ENCODE assay signal across 1 cellular context in the genomic region with DNA sequence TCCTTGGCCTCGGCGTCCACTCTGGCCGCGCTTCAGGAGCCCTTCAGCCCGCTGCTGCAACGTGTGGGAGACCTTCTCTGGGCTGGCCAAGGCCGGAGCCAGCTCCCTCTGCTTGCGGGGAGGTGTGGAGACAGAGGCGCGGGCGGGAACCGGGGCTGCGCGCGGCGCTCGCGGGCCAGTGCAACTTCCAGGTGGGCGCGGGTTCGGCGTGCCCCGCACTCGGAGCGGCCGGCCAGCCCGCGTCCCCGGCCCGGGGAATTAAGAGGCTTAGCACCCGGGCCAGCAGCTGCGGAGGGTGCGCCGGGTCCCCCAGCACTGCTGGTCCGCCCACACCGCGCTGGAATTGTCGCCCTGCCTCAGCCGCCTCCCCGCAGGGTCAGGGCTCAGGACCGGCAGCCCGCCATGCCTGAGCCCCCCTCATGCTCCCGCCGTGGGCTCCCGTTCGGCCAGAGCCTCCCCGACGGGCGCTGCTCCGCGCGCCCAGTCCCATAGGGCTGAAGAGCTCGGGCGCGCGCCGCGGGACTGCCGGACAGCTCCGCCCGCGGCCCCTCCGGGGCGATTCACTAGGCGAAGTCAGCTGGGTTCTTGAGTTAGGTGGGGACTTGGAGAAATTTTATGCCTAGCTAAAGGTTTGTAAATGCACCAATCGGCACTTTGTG.
TF ChIP-seq lines count a peak whose summit lies in the region.

No MANE protein-coding gene starts in this region.

TF ChIP-seq in SK-N-SH treated with all-trans-retinoic acid at 6 μM for 48 hours, 23 proteins besides CTCF, POLR2A, EP300 and RAD21 (continued from another document):
- TF ChIP-seq, protein P1, sequence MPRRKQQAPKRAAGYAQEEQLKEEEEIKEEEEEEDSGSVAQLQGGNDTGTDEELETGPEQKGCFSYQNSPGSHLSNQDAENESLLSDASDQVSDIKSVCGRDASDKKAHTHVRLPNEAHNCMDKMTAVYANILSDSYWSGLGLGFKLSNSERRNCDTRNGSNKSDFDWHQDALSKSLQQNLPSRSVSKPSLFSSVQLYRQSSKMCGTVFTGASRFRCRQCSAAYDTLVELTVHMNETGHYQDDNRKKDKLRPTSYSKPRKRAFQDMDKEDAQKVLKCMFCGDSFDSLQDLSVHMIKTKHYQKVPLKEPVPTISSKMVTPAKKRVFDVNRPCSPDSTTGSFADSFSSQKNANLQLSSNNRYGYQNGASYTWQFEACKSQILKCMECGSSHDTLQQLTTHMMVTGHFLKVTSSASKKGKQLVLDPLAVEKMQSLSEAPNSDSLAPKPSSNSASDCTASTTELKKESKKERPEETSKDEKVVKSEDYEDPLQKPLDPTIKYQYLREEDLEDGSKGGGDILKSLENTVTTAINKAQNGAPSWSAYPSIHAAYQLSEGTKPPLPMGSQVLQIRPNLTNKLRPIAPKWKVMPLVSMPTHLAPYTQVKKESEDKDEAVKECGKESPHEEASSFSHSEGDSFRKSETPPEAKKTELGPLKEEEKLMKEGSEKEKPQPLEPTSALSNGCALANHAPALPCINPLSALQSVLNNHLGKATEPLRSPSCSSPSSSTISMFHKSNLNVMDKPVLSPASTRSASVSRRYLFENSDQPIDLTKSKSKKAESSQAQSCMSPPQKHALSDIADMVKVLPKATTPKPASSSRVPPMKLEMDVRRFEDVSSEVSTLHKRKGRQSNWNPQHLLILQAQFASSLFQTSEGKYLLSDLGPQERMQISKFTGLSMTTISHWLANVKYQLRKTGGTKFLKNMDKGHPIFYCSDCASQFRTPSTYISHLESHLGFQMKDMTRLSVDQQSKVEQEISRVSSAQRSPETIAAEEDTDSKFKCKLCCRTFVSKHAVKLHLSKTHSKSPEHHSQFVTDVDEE (CRISPR knock-in tag; IDR thresholded peaks at IDR 0.05): no peak
- TF ChIP-seq ZFP30 (CRISPR knock-in tag; IDR thresholded peaks at IDR 0.05) (no peak), ISL1 (CRISPR knock-in tag; IDR thresholded peaks at IDR 0.05) (no peak)
- TF ChIP-seq, protein P2, sequence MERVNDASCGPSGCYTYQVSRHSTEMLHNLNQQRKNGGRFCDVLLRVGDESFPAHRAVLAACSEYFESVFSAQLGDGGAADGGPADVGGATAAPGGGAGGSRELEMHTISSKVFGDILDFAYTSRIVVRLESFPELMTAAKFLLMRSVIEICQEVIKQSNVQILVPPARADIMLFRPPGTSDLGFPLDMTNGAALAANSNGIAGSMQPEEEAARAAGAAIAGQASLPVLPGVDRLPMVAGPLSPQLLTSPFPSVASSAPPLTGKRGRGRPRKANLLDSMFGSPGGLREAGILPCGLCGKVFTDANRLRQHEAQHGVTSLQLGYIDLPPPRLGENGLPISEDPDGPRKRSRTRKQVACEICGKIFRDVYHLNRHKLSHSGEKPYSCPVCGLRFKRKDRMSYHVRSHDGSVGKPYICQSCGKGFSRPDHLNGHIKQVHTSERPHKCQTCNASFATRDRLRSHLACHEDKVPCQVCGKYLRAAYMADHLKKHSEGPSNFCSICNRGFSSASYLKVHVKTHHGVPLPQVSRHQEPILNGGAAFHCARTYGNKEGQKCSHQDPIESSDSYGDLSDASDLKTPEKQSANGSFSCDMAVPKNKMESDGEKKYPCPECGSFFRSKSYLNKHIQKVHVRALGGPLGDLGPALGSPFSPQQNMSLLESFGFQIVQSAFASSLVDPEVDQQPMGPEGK (CRISPR knock-in tag; IDR thresholded peaks at IDR 0.05; ENCODE audit: borderline replicate concordance): no peak
